ENCODE assay signal across 21 cellular contexts in the genomic region with DNA sequence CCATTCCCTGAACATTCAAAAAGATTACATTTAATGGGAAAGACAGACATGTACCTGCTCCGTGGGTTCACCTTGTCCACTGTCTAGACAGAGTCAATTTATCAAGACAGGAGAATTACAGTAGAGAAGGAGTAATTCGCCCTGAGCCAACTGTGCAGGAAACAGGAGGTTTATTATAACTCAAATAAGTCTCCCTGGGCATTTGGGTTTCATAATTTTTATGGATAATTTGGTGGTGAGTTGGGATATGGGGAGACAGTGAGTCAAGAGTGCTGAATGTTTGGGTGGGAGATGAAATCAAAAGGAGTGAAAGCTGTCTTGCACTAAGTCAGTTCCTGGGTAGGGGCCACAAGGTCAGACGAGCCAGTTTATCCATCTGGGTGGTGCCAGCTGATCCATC.
"Had no signal": no experiment of that assay in that cellular context is flagged by ENCODE, and none has a peak within 500 bp of the region (broad histone marks: within the 10 kb centered on the region; RNA-seq: fewer than 3 reads in every experiment).

No MANE protein-coding gene starts in this region.

- H3K27ac ChIP-seq: esophagus muscularis mucosa, foreskin keratinocyte, tibial artery, VCaP had no signal

- ATAC-seq: activated T-cell treated with anti-CD3 and anti-CD28 coated beads, Interleukin-2, amount 50 U/mL, for 4 hours; foreskin keratinocyte; natural killer cell treated with Interleukin-12 subunit alpha and Interleukin-12 subunit beta and Interleukin-15 and Interleukin-18, amount 100 ng/mL, for 72 hours had no signal

- H3K27me3 ChIP-seq: esophagus muscularis mucosa, foreskin keratinocyte, tibial artery had no signal

- DNase-seq: activated CD4-positive, alpha-beta T cell treated with anti-CD3 and anti-CD28 coated beads, Interleukin-2, amount 50 U/mL, for 1 hour; activated CD4-positive, CD25-positive, alpha-beta regulatory T cell treated with anti-CD3 and anti-CD28 coated beads, Interleukin-2, amount 50 U/mL, for 72 hours; activated CD8-positive, alpha-beta memory T cell treated with anti-CD3 and anti-CD28 coated beads, Interleukin-2, amount 50 U/mL, for 4 hours; activated effector memory CD4-positive, alpha-beta T cell treated with Interleukin-2 at 50 U/mL for 16 hours; activated naive CD4-positive, alpha-beta T cell treated with anti-CD3 and anti-CD28 coated beads, Interleukin-2, amount 50 U/mL, for 16 hours; activated T-cell treated with anti-CD3 and anti-CD28 coated beads, Interleukin-2, amount 50 U/mL, for 4 hours; effector CD4-positive, alpha-beta T cell; hypothalamus; islet precursor cell; nucleus accumbens; posterior cingulate gyrus; retina; stimulated activated CD8-positive, alpha-beta memory T cell treated with anti-CD3 and anti-CD28 coated beads, Interleukin-4, amount 100 ng/mL, for 48 hours; stimulated activated naive CD4-positive, alpha-beta T cell; tibial artery had no signal

- H3K4me3 ChIP-seq: esophagus muscularis mucosa, lung, tibial artery had no signal

- H3K9me3 ChIP-seq: esophagus muscularis mucosa, tibial artery had no signal

- H3K4me1 ChIP-seq: esophagus muscularis mucosa, tibial artery had no signal

- FAIRE-seq: urothelium cell line had no signal

- H3K36me3 ChIP-seq: esophagus muscularis mucosa, tibial artery had no signal
